In the genomic region with DNA sequence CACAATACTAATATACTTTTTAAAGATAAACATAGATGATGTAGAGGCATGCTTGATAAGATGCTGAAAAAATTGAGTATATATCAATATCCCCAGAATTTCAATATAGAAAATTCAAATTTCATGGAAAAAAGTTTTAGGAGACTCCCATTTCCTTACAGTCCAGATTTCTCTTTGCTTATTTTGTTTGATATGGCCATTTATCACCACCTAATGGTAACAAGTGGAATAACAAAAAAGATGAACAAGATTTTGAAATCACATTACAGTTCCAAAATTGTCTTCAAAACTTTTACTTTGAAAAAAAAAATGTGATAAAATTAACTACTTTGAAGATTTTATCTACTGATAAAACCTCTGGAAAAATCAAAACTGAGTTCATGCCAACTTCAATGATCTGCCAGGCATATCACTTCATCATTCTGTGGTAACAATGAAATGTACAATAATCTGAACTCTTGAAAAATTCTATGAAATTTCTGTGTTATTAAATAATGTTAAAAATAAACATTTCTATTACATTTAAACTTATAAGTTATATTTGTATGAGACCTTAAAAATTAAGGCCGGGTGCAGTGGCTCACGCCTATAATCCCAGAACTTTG, we compare ENCODE assay signal across 8 cellular contexts. TPM values are rescaled to one million over a fixed set of nuclear protein-coding genes. Genes with fewer than 3 reads are reported as not detected.
DNase-seq lines count a peak whose midpoint lies in the region; ATAC-seq, FAIRE-seq and TF ChIP-seq lines count a peak whose summit lies in the region.

No MANE protein-coding gene starts in this region.

- H3K4me1 ChIP-seq in K562 (replicated peaks in 1 of 2; ENCODE audit: control insufficient read depth in 2 of 2, insufficient read depth in 2 of 2, low read length in 2 of 2), result peaks cover 6 to 10% of the 10 kb centered on the region in 2 experiments; a peak in 3 of 5 replicates

- no peak overlapping the region for H3K27ac ChIP-seq in K562 (ENCODE audit: extremely low read depth, low read depth, low read length)

- no peaks in the 10 kb centered on the region for H3K9me1 ChIP-seq in K562 (ENCODE audit: control insufficient read depth, insufficient read depth, low read length)

- H3K9ac ChIP-seq in K562 (ENCODE audit: insufficient read depth in 1 of 2, low read depth in 2 of 2, low read length in 2 of 2), result no peak overlapping the region

- FAIRE-seq in K562 (lab: Jason Lieb, UNC), result no peak

- no peak overlapping the region for H3K4me3 ChIP-seq in K562

- no peaks in the 10 kb centered on the region for H4K20me1 ChIP-seq in K562 (replicated peaks; ENCODE audit: control insufficient read depth, insufficient read depth, low read length)

- no peak for TF ChIP-seq EP300 in K562 (IDR thresholded peaks at IDR 0.05; ENCODE audit: low read length)

- in situ Hi-C loops in K562 (cut with MboI), result no loop called here

- CTCF ChIA-PET in K562 (lab: Yijun Ruan, JAX; ENCODE audit: low intra/inter-chr PET ratio), result interaction anchor here (0.8 to 1.2 kb wide), 3 partner anchors 156 to 405 kb away, joined by 3 to 4 read pairs (median 4); no protein-coding TSS in a partner anchor

- peak; percentile 71 for DNase-seq in DMS53 (lab: John Stamatoyannopoulos, UW)
- DNase-seq in LoVo (ENCODE audit: low spot score), result peak; percentile 60
- peak in 2 of 4 experiments; percentile 12 for DNase-seq in K562 (ENCODE audit: extremely low read depth in 1 of 4, low spot score in 3 of 4)
- peak; percentile 55 for DNase-seq in kidney tubule cell (ENCODE audit: low spot score)
- no peak for DNase-seq in activated CD4-positive, alpha-beta T cell treated with anti-CD3 and anti-CD28 coated beads, Interleukin-2, amount 50 U/mL, for 1 hour

- intact Hi-C loops in K562 (cut with micrococcal nuclease), result loop anchor here (1.0 kb wide), 1 partner anchor 156 kb away; no protein-coding TSS in a partner anchor

- H3K36me3 ChIP-seq in K562 (ENCODE audit: control insufficient read depth, insufficient read depth, low read length), result no peaks in the 10 kb centered on the region

- no peak overlapping the region for H2AFZ ChIP-seq in K562 (ENCODE audit: low read depth, low read length)

- ATAC-seq in K562, result no peak
- no peak for ATAC-seq in GM18498 (IDR thresholded peaks at IDR 0.05; ENCODE audit: unreplicated experiment)
- no peak for ATAC-seq in HG03460 (IDR thresholded peaks at IDR 0.05; ENCODE audit: unreplicated experiment)
- ATAC-seq in esophagus mucosa, result no peak

- TF ChIP-seq RAD21 in K562 (CRISPR knock-in tag; conservative IDR thresholded peaks at IDR 0.05 in 1 of 2, IDR thresholded peaks at IDR 0.05 in 1 of 2), result peak; percentile 55 to 66

- WGBS in K562 (ENCODE audit: insufficient coverage, low coverage, missing lambda C conversion rate), result 55% methylated on average over 2 of the region's 2 CpGs

- no TSS peak for BruUV-seq in K562 (replicated peaks; lab: Mats Ljungman, UMichigan)

- POLR2A ChIA-PET in K562 (lab: Yijun Ruan, JAX), result no interaction called here

- TF ChIP-seq POLR2A in K562 (conservative IDR thresholded peaks at IDR 0.05), result no peak

- H3K27me3 ChIP-seq in K562 (ENCODE audit: control insufficient read depth in 2 of 2, insufficient read depth in 2 of 2, low read length in 2 of 2), result no peaks in the 10 kb centered on the region

- H3K9me3 ChIP-seq in K562 (replicated peaks; ENCODE audit: control insufficient read depth, insufficient read depth, low read depth, low read length), result no peaks in the 10 kb centered on the region

- no peak overlapping the region for H3K4me2 ChIP-seq in K562 (ENCODE audit: insufficient read depth, low read length)

- no peaks in the 10 kb centered on the region for H3K79me2 ChIP-seq in K562 (ENCODE audit: control insufficient read depth, insufficient read depth, low read length)

- TF ChIP-seq CTCF in K562 (IDR thresholded peaks at IDR 0.05 in 2 of 3, conservative IDR thresholded peaks at IDR 0.05 in 1 of 3; ENCODE audit: insufficient read depth in 2 of 3, low read depth in 1 of 3, low read length in 3 of 3), result peak in 1 of 3 experiments; percentile 53; a peak in 2 of 6 replicates

TF ChIP-seq in K562, 482 proteins besides CTCF, POLR2A, EP300 and RAD21 (continues in another document):
- no peak for TF ChIP-seq CBFB (CRISPR knock-in tag; IDR thresholded peaks at IDR 0.05)
- TF ChIP-seq CCNT2 (IDR thresholded peaks at IDR 0.05; ENCODE audit: borderline replicate concordance, extremely low read depth, insufficient read length, low read depth, low read length), result no peak
- TF ChIP-seq, protein P1, sequence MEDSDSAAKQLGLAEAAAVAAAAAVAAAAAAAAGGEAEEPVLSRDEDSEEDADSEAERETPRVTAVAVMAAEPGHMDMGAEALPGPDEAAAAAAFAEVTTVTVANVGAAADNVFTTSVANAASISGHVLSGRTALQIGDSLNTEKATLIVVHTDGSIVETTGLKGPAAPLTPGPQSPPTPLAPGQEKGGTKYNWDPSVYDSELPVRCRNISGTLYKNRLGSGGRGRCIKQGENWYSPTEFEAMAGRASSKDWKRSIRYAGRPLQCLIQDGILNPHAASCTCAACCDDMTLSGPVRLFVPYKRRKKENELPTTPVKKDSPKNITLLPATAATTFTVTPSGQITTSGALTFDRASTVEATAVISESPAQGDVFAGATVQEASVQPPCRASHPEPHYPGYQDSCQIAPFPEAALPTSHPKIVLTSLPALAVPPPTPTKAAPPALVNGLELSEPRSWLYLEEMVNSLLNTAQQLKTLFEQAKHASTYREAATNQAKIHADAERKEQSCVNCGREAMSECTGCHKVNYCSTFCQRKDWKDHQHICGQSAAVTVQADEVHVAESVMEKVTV (CRISPR knock-in tag; IDR thresholded peaks at IDR 0.05), result 0 out of 2 replicates have a peak, but pooled peaks have one; percentile 17
- TF ChIP-seq, protein P2, sequence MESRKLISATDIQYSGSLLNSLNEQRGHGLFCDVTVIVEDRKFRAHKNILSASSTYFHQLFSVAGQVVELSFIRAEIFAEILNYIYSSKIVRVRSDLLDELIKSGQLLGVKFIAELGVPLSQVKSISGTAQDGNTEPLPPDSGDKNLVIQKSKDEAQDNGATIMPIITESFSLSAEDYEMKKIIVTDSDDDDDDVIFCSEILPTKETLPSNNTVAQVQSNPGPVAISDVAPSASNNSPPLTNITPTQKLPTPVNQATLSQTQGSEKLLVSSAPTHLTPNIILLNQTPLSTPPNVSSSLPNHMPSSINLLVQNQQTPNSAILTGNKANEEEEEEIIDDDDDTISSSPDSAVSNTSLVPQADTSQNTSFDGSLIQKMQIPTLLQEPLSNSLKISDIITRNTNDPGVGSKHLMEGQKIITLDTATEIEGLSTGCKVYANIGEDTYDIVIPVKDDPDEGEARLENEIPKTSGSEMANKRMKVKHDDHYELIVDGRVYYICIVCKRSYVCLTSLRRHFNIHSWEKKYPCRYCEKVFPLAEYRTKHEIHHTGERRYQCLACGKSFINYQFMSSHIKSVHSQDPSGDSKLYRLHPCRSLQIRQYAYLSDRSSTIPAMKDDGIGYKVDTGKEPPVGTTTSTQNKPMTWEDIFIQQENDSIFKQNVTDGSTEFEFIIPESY (CRISPR knock-in tag; IDR thresholded peaks at IDR 0.05), result no peak
- no peak for TF ChIP-seq CREBBP (IDR thresholded peaks at IDR 0.05; ENCODE audit: low read depth, low read length)

RNA-seq across cellular contexts. Expression of a gene that starts 17.5 kb away (rescaled TPM):
- 9.8 and 11.3 TPM in 2 replicates for total RNA-seq in K562 (2011; cell fraction: chromatin; rRNA removed; ENCODE audit: low replicate concordance)
- 12.8 and 12.9 TPM in 2 replicates for total RNA-seq in K562 (2011; cell fraction: nucleolus; rRNA removed)
- 9.3 and 10.2 TPM in 2 replicates for total RNA-seq in K562 (2011; cell fraction: nucleoplasm; rRNA removed)
- total RNA-seq in K562 (2014; rRNA removed) (12.9 and 15.3 TPM in 2 replicates), K562 (2014; rRNA removed; fragmentation: Illumina TruSeq; extraction: Trizol) (14.2 and 14.7 TPM in 2 replicates), K562 (2015; rRNA removed; fragmentation: Illumina TruSeq; extraction: Trizol) (13.1 and 13.3 TPM in 2 replicates), K562 (2021) (15.2 and 17.4 TPM in 2 replicates), esophagus mucosa (26.0 TPM)
- polyA plus RNA-seq in K562 (2011; rRNA removed) (15.5 and 19.3 TPM in 2 replicates), K562 (2014; fragmentation: Illumina TruSeq; extraction: Trizol) (11.2 and 11.7 TPM in 2 replicates), K562 (2014; fragmentation: Nextera tagmentation; extraction: Ambion mirVana) (1 to 10 TPM; 1.7 to 5.6 TPM), K562 (2014; rRNA removed) (10.4 and 16.0 TPM in 2 replicates)
- polyA plus RNA-seq in K562 (2011; cell fraction: cytosol; rRNA removed), result 9.8 and 11.4 TPM in 2 replicates
- 10.6 and 11.3 TPM in 2 replicates for polyA plus RNA-seq in K562 (2011; cell fraction: nucleus; rRNA removed)
- 10.8 and 21.2 TPM in 2 replicates for polyA plus RNA-seq in K562 (2012)
- 18.9 and 21.8 TPM in 2 replicates for polyA minus RNA-seq in K562 (2011; rRNA and poly(A)+ RNA removed)
- polyA minus RNA-seq in K562 (2011; cell fraction: cytosol; rRNA and poly(A)+ RNA removed), result 4.3 and 7.6 TPM in 2 replicates
- polyA minus RNA-seq in K562 (2011; cell fraction: nucleus; rRNA and poly(A)+ RNA removed), result 12.8 and 12.9 TPM in 2 replicates

RNA-seq across cellular contexts. Expression of a gene that starts 25.6 kb away (rescaled TPM):
- total RNA-seq in K562 (2011; cell fraction: chromatin; rRNA removed; ENCODE audit: low replicate concordance), result 0.62 and 0.90 TPM in 2 replicates
- total RNA-seq in K562 (2011; cell fraction: nucleolus; rRNA removed), result 0.39 TPM in 1 of 2 replicates, not detected in the other
- total RNA-seq in K562 (2011; cell fraction: nucleoplasm; rRNA removed), result 0.44 TPM in 1 of 2 replicates, not detected in the other
- total RNA-seq in K562 (2014; rRNA removed) (0.32 TPM in 1 of 2 replicates, not detected in the other), K562 (2014; rRNA removed; fragmentation: Illumina TruSeq; extraction: Trizol) (0.19 and 0.22 TPM in 2 replicates), K562 (2015; rRNA removed; fragmentation: Illumina TruSeq; extraction: Trizol) (not detected in 2 replicates), K562 (2021) (0.25 and 0.38 TPM in 2 replicates), esophagus mucosa (not detected)
- polyA plus RNA-seq in K562 (2011; rRNA removed) (not detected in 2 replicates), K562 (2014; fragmentation: Illumina TruSeq; extraction: Trizol) (0.50 and 0.55 TPM in 2 replicates), K562 (2014; fragmentation: Nextera tagmentation; extraction: Ambion mirVana) (under 1 TPM in 1 of 2 experiments, not detected in 1; 0.14 TPM), K562 (2014; rRNA removed) (0.42 and 0.94 TPM in 2 replicates)
- polyA plus RNA-seq in K562 (2011; cell fraction: cytosol; rRNA removed), result not detected in 2 replicates
- 0.16 TPM in 1 of 2 replicates, not detected in the other for polyA plus RNA-seq in K562 (2011; cell fraction: nucleus; rRNA removed)
- polyA plus RNA-seq in K562 (2012), result 0.52 and 2.0 TPM in 2 replicates
- polyA minus RNA-seq in K562 (2011; rRNA and poly(A)+ RNA removed), result 0.30 TPM in 1 of 2 replicates, not detected in the other
- not detected in 2 replicates for polyA minus RNA-seq in K562 (2011; cell fraction: cytosol; rRNA and poly(A)+ RNA removed)
- not detected in 2 replicates for polyA minus RNA-seq in K562 (2011; cell fraction: nucleus; rRNA and poly(A)+ RNA removed)
